ENCODE assay signal across 22 cellular contexts in genomic region chr7:151195616-151196450, GRCh38. TPM values are rescaled to one million over a fixed set of nuclear protein-coding genes. Genes with fewer than 3 reads are reported as not detected.
"Had no signal": no experiment of that assay in that cellular context is flagged by ENCODE, and none has a peak within 500 bp of the region (broad histone marks: within the 10 kb centered on the region; RNA-seq: fewer than 3 reads in every experiment).

No MANE protein-coding gene starts in this region.

- H3K4me2 ChIP-seq: smooth muscle cell had no signal

- DNase-seq: activated B cell treated with CpG ODN at 0.5 μM for 24 hours; activated CD4-positive, alpha-beta T cell treated with anti-CD3 and anti-CD28 coated beads for 48 hours; activated CD8-positive, alpha-beta memory T cell treated with anti-CD3 and anti-CD28 coated beads, Interleukin-2, amount 50 U/mL, for 48 hours; activated CD8-positive, alpha-beta T cell treated with anti-CD3 and anti-CD28 coated beads, Interleukin-2, amount 10 ng/mL, durations not matched to agents 7 days and 5 days; activated gamma-delta T cell treated with Interleukin-2 at 50 U/mL for 16 hours; activated T-cell treated with anti-CD3 and anti-CD28 coated beads, Interleukin-2, amount 50 U/mL, for 72 hours; amniotic stem cell; body of pancreas; esophagus squamous epithelium; hippocampal formation; nephron progenitor cell; psoas muscle; stimulated activated naive CD8-positive, alpha-beta T cell treated with anti-CD3 and anti-CD28 coated beads, Interleukin-15, Interleukin-2, amounts not matched to agents 100 U/mL and 50 U/mL, for 24 hours; T-helper 17 cell; transverse colon had no signal

- H3K36me3 Mint-ChIP-seq: activated naive CD8-positive, alpha-beta T cell had no signal

- H3K4me1 ChIP-seq: body of pancreas, right lobe of liver had no signal

- H3K27ac Mint-ChIP-seq: activated B cell treated with CpG ODN at 0.5 μM for 24 hours; activated CD8-positive, alpha-beta T cell treated with anti-CD3 and anti-CD28 coated beads, Interleukin-2, amount 10 ng/mL, durations not matched to agents 7 days and 5 days; activated naive CD8-positive, alpha-beta T cell; activated T-cell treated with anti-CD3 and anti-CD28 coated beads, Interleukin-2, amount 50 U/mL, for 72 hours had no signal

- H3K27ac ChIP-seq: body of pancreas, coronary artery, esophagus squamous epithelium, psoas muscle, right lobe of liver, transverse colon, vagina had no signal

- H3K9me3 ChIP-seq: body of pancreas, esophagus squamous epithelium, psoas muscle, right lobe of liver, transverse colon, vagina had no signal

- H3K4me1 Mint-ChIP-seq: activated B cell treated with CpG ODN at 0.5 μM for 24 hours had no signal

- H3K36me3 ChIP-seq: esophagus squamous epithelium, right lobe of liver, transverse colon, vagina had no signal

- H3K27me3 ChIP-seq: body of pancreas, right lobe of liver, vagina had no signal

- H3K4me3 ChIP-seq: body of pancreas, coronary artery, esophagus squamous epithelium, psoas muscle, right lobe of liver, smooth muscle cell, transverse colon, vagina had no signal

- H3K27me3 Mint-ChIP-seq: T-helper 17 cell had no signal

- H3K4me3 Mint-ChIP-seq: activated B cell treated with CpG ODN at 0.5 μM for 24 hours; activated CD8-positive, alpha-beta T cell treated with anti-CD3 and anti-CD28 coated beads, Interleukin-2, amount 10 ng/mL, durations not matched to agents 7 days and 5 days; activated naive CD8-positive, alpha-beta T cell; activated T-cell treated with anti-CD3 and anti-CD28 coated beads, Interleukin-2, amount 50 U/mL, for 72 hours; central memory CD8-positive, alpha-beta T cell; nephron progenitor cell had no signal

- H3K9me3 Mint-ChIP-seq: activated B cell treated with CpG ODN at 0.5 μM for 24 hours; activated T-cell treated with anti-CD3 and anti-CD28 coated beads, Interleukin-2, amount 50 U/mL, for 72 hours; central memory CD8-positive, alpha-beta T cell; nephron progenitor cell had no signal

- ATAC-seq: activated CD8-positive, alpha-beta T cell treated with anti-CD3 and anti-CD28 coated beads, Interleukin-2, amount 10 ng/mL, durations not matched to agents 7 days and 5 days; activated T-cell treated with anti-CD3 and anti-CD28 coated beads, Interleukin-2, amount 50 U/mL, for 72 hours; body of pancreas; psoas muscle; right lobe of liver; stimulated activated naive CD8-positive, alpha-beta T cell treated with anti-CD3 and anti-CD28 coated beads, Interleukin-15, Interleukin-2, amounts not matched to agents 100 U/mL and 50 U/mL, for 24 hours; T-helper 17 cell had no signal

RNA-seq across cellular contexts. Expression of gene ASB10, which starts 8.8 kb away (rescaled TPM):
- polyA plus RNA-seq: endothelial cell of umbilical vein, smooth muscle cell had no signal

RNA-seq across cellular contexts. Expression of gene H2BK1, which starts 14.5 kb away (rescaled TPM):
- polyA plus RNA-seq: endothelial cell of umbilical vein, psoas muscle, smooth muscle cell had no signal

RNA-seq across cellular contexts. Expression of gene GBX1, which starts 28.3 kb away (rescaled TPM):
- polyA plus RNA-seq: endothelial cell of umbilical vein, smooth muscle cell had no signal
